ENCODE assay signal across 8 cellular contexts in the genomic region with DNA sequence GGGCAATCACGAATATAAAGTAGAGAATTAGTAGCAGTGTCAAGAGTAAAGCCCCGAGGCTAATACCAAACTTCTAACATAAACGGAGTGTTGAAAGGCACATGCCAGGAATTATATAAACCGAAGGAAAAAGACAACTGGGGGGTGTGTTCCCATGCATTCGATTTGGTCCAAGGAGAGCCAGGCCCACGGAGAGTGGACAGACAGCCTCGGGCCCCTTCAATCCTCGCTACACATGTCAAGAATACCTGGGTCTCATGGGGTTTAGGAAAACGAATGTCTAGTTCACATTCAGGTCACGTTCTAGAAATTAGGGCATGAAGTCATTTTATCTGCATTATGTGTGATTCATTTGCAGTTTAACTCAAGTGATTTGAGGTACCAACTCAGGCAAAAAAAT.
A peak's percentile ranks its signal among the peaks of the same experiment; 100 is the strongest.
DNase-seq lines count a peak whose midpoint lies in the region; ATAC-seq, FAIRE-seq and TF ChIP-seq lines count a peak whose summit lies in the region.
"Not testable (repeated sequence)": the region's sequence is repeated elsewhere in the genome, so short reads cannot be mapped to it uniquely, and the experiment has no call there.

No MANE protein-coding gene starts in this region.

- intact Hi-C loops in body of pancreas (cut with DNase I); transverse colon (cut with DNase I; ENCODE audit: low total_unique reads): not testable (repeated sequence)

- in situ Hi-C loops in transverse colon (cut with MboI; ENCODE audit: low pct_ligation_motif_present in 1 of 4, low pct_unique_long_range_greater_than_20kb in 1 of 4, low sequenced_read_pairs in 3 of 4), result not testable (repeated sequence)

- CTCF ChIA-PET in SK-N-SH (lab: Yijun Ruan, JAX), result not testable (repeated sequence)

- dilution Hi-C loops in keratinocyte (cut with MboI; ENCODE audit: extremely low pct_ligation_motif_present, low sequenced_read_pairs), result not testable (repeated sequence)

- H3K4me1 ChIP-seq in DOHH2 (ENCODE audit: control insufficient read depth, low read length) (peaks cover 17% of the 10 kb centered on the region), transverse colon (peaks cover 0 to 18% (median 10%) of the 10 kb centered on the region in 4 donors)
- H3K4me1 ChIP-seq in OCI-LY3 (ENCODE audit: low read length); SK-N-SH (ENCODE audit: control insufficient read depth in 1 of 2, insufficient read depth in 2 of 2, low read depth in 1 of 2, low read length in 1 of 2); body of pancreas; keratinocyte (ENCODE audit: control insufficient read depth, extremely low read depth, insufficient read depth, low read length); osteoblast (ENCODE audit: insufficient read depth, low read length): not testable (repeated sequence)

- not testable (repeated sequence) for FAIRE-seq in keratinocyte (lab: Jason Lieb, UNC)

- H3K9ac ChIP-seq in OCI-LY3 (ENCODE audit: low read length); SK-N-SH; keratinocyte (ENCODE audit: control insufficient read depth, extremely low read depth, insufficient read depth, low read length): not testable (repeated sequence)

- H3K36me3 ChIP-seq in DOHH2 (ENCODE audit: control insufficient read depth, low read length); OCI-LY3 (replicated peaks; ENCODE audit: low read depth, low read length); SK-N-SH (replicated peaks in 1 of 2; ENCODE audit: control insufficient read depth in 1 of 2, insufficient read depth in 2 of 2, low read length in 1 of 2); body of pancreas (replicated peaks in 1 of 2; ENCODE audit: insufficient read depth in 1 of 2, low read depth in 2 of 2); keratinocyte (ENCODE audit: control insufficient read depth in 2 of 2, extremely low read depth in 1 of 2, insufficient read depth in 2 of 2, low read length in 2 of 2); osteoblast (ENCODE audit: insufficient read depth, low read length); transverse colon: not testable (repeated sequence)

- not testable (repeated sequence) for H3F3A ChIP-seq in DOHH2 (ENCODE audit: control insufficient read depth, insufficient read depth); SK-N-SH (replicated peaks; ENCODE audit: insufficient read depth)

- not testable (repeated sequence) for H3K79me2 ChIP-seq in DOHH2 (ENCODE audit: control insufficient read depth, low read length); OCI-LY3 (ENCODE audit: low read length)
- H3K79me2 ChIP-seq in SK-N-SH (ENCODE audit: insufficient read depth), result peaks cover 67% of the 10 kb centered on the region
- H3K79me2 ChIP-seq in keratinocyte (ENCODE audit: control insufficient read depth, insufficient read depth, low read length), result peaks cover 65% of the 10 kb centered on the region
- peaks cover 58% of the 10 kb centered on the region for H3K79me2 ChIP-seq in osteoblast (ENCODE audit: insufficient read depth, low read length)

- H3K4me3 ChIP-seq in DOHH2 (ENCODE audit: low read length); OCI-LY3 (ENCODE audit: low read length); SK-N-SH (ENCODE audit: low read depth in 2 of 2, low read length in 1 of 2); body of pancreas; keratinocyte (ENCODE audit: control insufficient read depth in 2 of 3, extremely low read depth in 1 of 3, insufficient read depth in 2 of 3, low read depth in 1 of 3, low read length in 3 of 3); osteoblast (ENCODE audit: insufficient read depth, low read length); transverse colon: not testable (repeated sequence)

- H3K27me3 ChIP-seq in DOHH2 (ENCODE audit: control insufficient read depth, low read length); OCI-LY3 (ENCODE audit: low read depth, low read length); SK-N-SH (ENCODE audit: insufficient read depth); body of pancreas; keratinocyte (ENCODE audit: control insufficient read depth, extremely low read depth, insufficient read depth, low read length); osteoblast (ENCODE audit: insufficient read depth, low read length); transverse colon: not testable (repeated sequence)

- not testable (repeated sequence) for DNase-seq in SK-N-SH; body of pancreas; keratinocyte (ENCODE audit: low read depth, low spot score); osteoblast (ENCODE audit: insufficient read length, low spot score, missing footprints); transverse colon

- WGBS in SK-N-SH (ENCODE audit: low lambda C conversion rate), result 39% methylated on average over 9 of the region's 10 CpGs
- 43 to 53% methylated on average over 6 to 7 of the region's 10 CpGs for WGBS in body of pancreas, 2 donors
- 88% methylated on average over 6 of the region's 10 CpGs; no CpG with 5 or more reads in 1 of the 2 donors for WGBS in transverse colon (ENCODE audit: low coverage in 1 of 2), 2 donors

- H3K27ac ChIP-seq in DOHH2 (ENCODE audit: low read depth, low read length); OCI-LY3 (ENCODE audit: low read length); SK-N-SH (ENCODE audit: low read depth in 2 of 2, low read length in 1 of 2); osteoblast (ENCODE audit: low read depth, low read length): not testable (repeated sequence)
- H3K27ac ChIP-seq in body of pancreas (peak overlapping the region in 2 of 4 donors; percentile 49 to 80), keratinocyte (ENCODE audit: control insufficient read depth, insufficient read depth, low read length) (peak overlapping the region; percentile 14), transverse colon (peak overlapping the region; percentile 3 to 60 (median 24))

- TF ChIP-seq RAD21 in SK-N-SH (IDR thresholded peaks at IDR 0.05; ENCODE audit: low read length), result not testable (repeated sequence)

- not testable (repeated sequence) for TF ChIP-seq POLR2A in body of pancreas (IDR thresholded peaks at IDR 0.05); transverse colon (IDR thresholded peaks at IDR 0.05)

- H4K20me1 ChIP-seq in DOHH2 (ENCODE audit: control insufficient read depth, insufficient read depth, low read depth, low read length); keratinocyte (ENCODE audit: control insufficient read depth, extremely low read depth, insufficient read depth, low read length); osteoblast (ENCODE audit: insufficient read depth, low read length): not testable (repeated sequence)
- peaks cover 23% of the 10 kb centered on the region; the same call in 1 of the 2 replicates for H4K20me1 ChIP-seq in OCI-LY3 (ENCODE audit: insufficient read depth, low read length)
- peaks cover 68% of the 10 kb centered on the region for H4K20me1 ChIP-seq in SK-N-SH (ENCODE audit: insufficient read depth)

- peak overlapping the region; percentile 48 for H3K4me2 ChIP-seq in DOHH2 (ENCODE audit: low read length)
- 0 out of 2 replicates have a peak overlapping the region, but pooled peaks have one; percentile 17 for H3K4me2 ChIP-seq in OCI-LY3 (ENCODE audit: low read length)
- peak overlapping the region; percentile 41; the same call in 1 of the 2 replicates for H3K4me2 ChIP-seq in SK-N-SH
- H3K4me2 ChIP-seq in keratinocyte (ENCODE audit: control insufficient read depth, extremely low read depth, insufficient read depth, low read depth, low read length), result not testable (repeated sequence)
- H3K4me2 ChIP-seq in osteoblast (ENCODE audit: insufficient read depth, low read length), result peak overlapping the region; percentile 23

- not testable (repeated sequence) for H3K9me2 ChIP-seq in DOHH2 (replicated peaks; ENCODE audit: control insufficient read depth, low read length); SK-N-SH

- H3K9me3 ChIP-seq in DOHH2 (ENCODE audit: control insufficient read depth, insufficient read depth, low read length); OCI-LY3 (ENCODE audit: insufficient read depth, low read length); SK-N-SH; body of pancreas; keratinocyte (ENCODE audit: control insufficient read depth, low read depth, low read length); osteoblast (ENCODE audit: low read depth, low read length); transverse colon: not testable (repeated sequence)

- H2AFZ ChIP-seq in OCI-LY3 (ENCODE audit: low read depth, low read length); SK-N-SH (ENCODE audit: low read depth); keratinocyte (ENCODE audit: control insufficient read depth, low read length); osteoblast (ENCODE audit: low read length): not testable (repeated sequence)

- TF ChIP-seq EP300 in SK-N-SH (IDR thresholded peaks at IDR 0.05; ENCODE audit: borderline replicate concordance in 1 of 2, low read depth in 1 of 2, low read length in 1 of 2); transverse colon (IDR thresholded peaks at IDR 0.05; ENCODE audit: low read depth): not testable (repeated sequence)

- POLR2A ChIA-PET in SK-N-SH (lab: Yijun Ruan, JAX), result not testable (repeated sequence)

- H3K9me1 ChIP-seq in keratinocyte (ENCODE audit: control insufficient read depth, extremely low read depth, insufficient read depth, low read length), result not testable (repeated sequence)

- peak; percentile 20 for ATAC-seq in HG02970 (IDR thresholded peaks at IDR 0.05; ENCODE audit: low FRiP score, unreplicated experiment)
- peak; percentile 7 for ATAC-seq in body of pancreas

- not testable (repeated sequence) for TF ChIP-seq CTCF in DOHH2 (IDR thresholded peaks at IDR 0.05; ENCODE audit: low read depth, low read length, poor library complexity, severe bottlenecking); OCI-LY3 (IDR thresholded peaks at IDR 0.05; ENCODE audit: low read depth, low read length); SK-N-SH (IDR thresholded peaks at IDR 0.05); body of pancreas (IDR thresholded peaks at IDR 0.05); keratinocyte (optimal IDR thresholded peaks at IDR 0.05 in 1 of 3, IDR thresholded peaks at IDR 0.05 in 1 of 3, conservative IDR thresholded peaks at IDR 0.05 in 1 of 3; ENCODE audit: extremely low read depth in 1 of 3, insufficient read depth in 2 of 3, low read length in 3 of 3); osteoblast (IDR thresholded peaks at IDR 0.05; ENCODE audit: extremely low read depth, low read depth, low read length); transverse colon (IDR thresholded peaks at IDR 0.05)
